ENCODE assay signal across 20 cellular contexts in genomic region chr7:30041526-30042269, GRCh38.
"Had no signal": no experiment of that assay in that cellular context is flagged by ENCODE, and none has a peak within 500 bp of the region (broad histone marks: within the 10 kb centered on the region; RNA-seq: fewer than 3 reads in every experiment).

No MANE protein-coding gene starts in this region.

- FAIRE-seq: astrocyte, keratinocyte had no signal

- ATAC-seq: activated CD8-positive, alpha-beta memory T cell treated with anti-CD3 and anti-CD28 coated beads, Interleukin-2, amount 10 ng/mL, durations not matched to agents 7 days and 5 days; left lobe of liver had no signal

- H3K27me3 ChIP-seq: dorsolateral prefrontal cortex, hepatocyte, right atrium auricular region, transverse colon had no signal

- H3K9me3 ChIP-seq: right atrium auricular region, transverse colon had no signal

- H3K4me3 ChIP-seq: dorsolateral prefrontal cortex, hepatocyte, right atrium auricular region, skin epidermis, transverse colon had no signal

- H3K27ac ChIP-seq: dorsolateral prefrontal cortex, hepatocyte, right atrium auricular region, skin epidermis, transverse colon, VCaP had no signal

- H3K27me3 Mint-ChIP-seq: activated CD8-positive, alpha-beta memory T cell treated with anti-CD3 and anti-CD28 coated beads, Interleukin-2, amount 10 ng/mL, durations not matched to agents 7 days and 5 days; activated naive CD4-positive, alpha-beta T cell treated with anti-CD3 and anti-CD28 coated beads, Interleukin-2, amount 10 ng/mL, durations not matched to agents 7 days and 5 days; activated T-cell treated with anti-CD3 and anti-CD28 coated beads, Interleukin-2, amount 50 U/mL, for 24 hours; progenitor cell of endocrine pancreas had no signal

- H3K27ac Mint-ChIP-seq: activated CD8-positive, alpha-beta memory T cell treated with anti-CD3 and anti-CD28 coated beads, Interleukin-2, amount 10 ng/mL, durations not matched to agents 7 days and 5 days; activated naive CD4-positive, alpha-beta T cell treated with anti-CD3 and anti-CD28 coated beads, Interleukin-2, amount 10 ng/mL, durations not matched to agents 7 days and 5 days; activated T-cell treated with anti-CD3 and anti-CD28 coated beads, Interleukin-2, amount 50 U/mL, for 24 hours; nephron had no signal

- H2AFZ ChIP-seq: hepatocyte had no signal

- DNase-seq: activated CD4-positive, alpha-beta T cell treated with anti-CD3 and anti-CD28 coated beads, Interleukin-2, amount 50 U/mL, for 48 hours; activated CD8-positive, alpha-beta memory T cell treated with anti-CD3 and anti-CD28 coated beads, Interleukin-2, amount 10 ng/mL, durations not matched to agents 7 days and 5 days; activated naive CD4-positive, alpha-beta T cell treated with anti-CD3 and anti-CD28 coated beads, Interleukin-2, amount 10 ng/mL, durations not matched to agents 7 days and 5 days; activated T-cell treated with anti-CD3 and anti-CD28 coated beads, Interleukin-2, amount 50 U/mL, for 24 hours; dorsolateral prefrontal cortex; erythroblast; occipital lobe; stimulated activated CD4-positive, alpha-beta T cell treated with anti-CD3 and anti-CD28 coated beads, Interleukin-15, amount 100 ng/mL, for 24 hours; stimulated activated CD4-positive, alpha-beta T cell treated with anti-CD3 and anti-CD28 coated beads, Interleukin-4, amount 100 ng/mL, for 1 hour; stimulated activated naive CD4-positive, alpha-beta T cell treated with Interleukin-2 at 50 U/mL for 16 hours; transverse colon had no signal

- H3K9me3 Mint-ChIP-seq: activated naive CD4-positive, alpha-beta T cell treated with anti-CD3 and anti-CD28 coated beads, Interleukin-2, amount 10 ng/mL, durations not matched to agents 7 days and 5 days; activated T-cell treated with anti-CD3 and anti-CD28 coated beads, Interleukin-2, amount 50 U/mL, for 24 hours; nephron had no signal

- H3K4me3 Mint-ChIP-seq: activated CD8-positive, alpha-beta memory T cell treated with anti-CD3 and anti-CD28 coated beads, Interleukin-2, amount 10 ng/mL, durations not matched to agents 7 days and 5 days; activated naive CD4-positive, alpha-beta T cell treated with anti-CD3 and anti-CD28 coated beads, Interleukin-2, amount 10 ng/mL, durations not matched to agents 7 days and 5 days; activated T-cell treated with anti-CD3 and anti-CD28 coated beads, Interleukin-2, amount 50 U/mL, for 24 hours; nephron had no signal

- H3K4me2 ChIP-seq: hepatocyte had no signal

- H3K4me1 ChIP-seq: right atrium auricular region had no signal
